ENCODE assay signal across 23 cellular contexts in the genomic region with DNA sequence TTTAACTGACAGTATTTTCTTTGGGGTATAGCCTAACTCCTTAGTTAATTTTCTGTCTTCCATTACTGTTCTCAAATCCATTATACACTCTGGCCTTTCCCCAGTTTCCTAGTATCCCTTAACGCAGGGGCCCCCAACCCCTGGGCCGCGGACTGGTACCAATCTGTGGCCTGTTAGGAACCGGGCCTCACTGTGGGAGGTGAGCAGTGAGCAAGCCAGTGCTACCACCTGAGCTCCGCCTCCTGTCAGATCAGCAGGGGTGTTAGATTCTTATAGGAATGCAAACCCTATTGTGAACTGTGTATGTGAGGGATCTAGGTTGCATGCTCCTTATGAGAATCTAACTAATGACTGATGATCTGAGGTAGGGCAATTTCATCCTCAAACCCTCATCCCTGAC.
"Had no signal": no experiment of that assay in that cellular context is flagged by ENCODE, and none has a peak within 500 bp of the region (broad histone marks: within the 10 kb centered on the region; RNA-seq: fewer than 3 reads in every experiment).

No MANE protein-coding gene starts in this region.

- H3K27ac ChIP-seq: heart left ventricle, left ventricle myocardium inferior, ovary, skin epidermis, suprapubic skin, thoracic aorta, tibial artery, upper lobe of right lung had no signal

- H3K27me3 Mint-ChIP-seq: progenitor cell of endocrine pancreas; stimulated activated naive CD8-positive, alpha-beta T cell treated with anti-CD3 and anti-CD28 coated beads, Interleukin-15, Interleukin-2, amounts not matched to agents 100 ng/mL and 50 ng/mL, for 24 hours had no signal

- H3K9me3 Mint-ChIP-seq: natural killer cell; nephron progenitor cell; stimulated activated naive B cell treated with anti-CD40 and anti-IgM and Interleukin-4, amounts not matched to agents 10 μg/mL and 1 μg/mL and 100 μg/mL, for 72 hours; stimulated activated naive CD8-positive, alpha-beta T cell treated with anti-CD3 and anti-CD28 coated beads, Interleukin-15, Interleukin-2, amounts not matched to agents 100 ng/mL and 50 ng/mL, for 24 hours had no signal

- H3K4me3 ChIP-seq: heart left ventricle, left ventricle myocardium inferior, lung, ovary, skin epidermis, suprapubic skin, thoracic aorta, tibial artery, upper lobe of right lung had no signal

- H3K4me1 Mint-ChIP-seq: naive B cell; natural killer cell; nephron progenitor cell; stimulated activated naive B cell treated with anti-CD40 and anti-IgM and Interleukin-4, amounts not matched to agents 10 μg/mL and 1 μg/mL and 100 μg/mL, for 72 hours had no signal

- H3K9me3 ChIP-seq: ovary, suprapubic skin, thoracic aorta, upper lobe of right lung had no signal

- H3K27me3 ChIP-seq: heart left ventricle, ovary, suprapubic skin, tibial artery, upper lobe of right lung had no signal

- DNase-seq: heart left ventricle; islet precursor cell; left ventricle myocardium inferior; naive B cell; natural killer cell; nephron progenitor cell; ovary; right cardiac atrium; stimulated activated CD4-positive, alpha-beta T cell treated with anti-CD3 and anti-CD28 coated beads, Interleukin-12 subunit alpha, Interleukin-12 subunit beta, amount 100 ng/mL, for 4 hours; stimulated activated CD4-positive, alpha-beta T cell treated with anti-CD3 and anti-CD28 coated beads, Interleukin-15, amount 100 ng/mL, for 24 hours; stimulated activated CD4-positive, alpha-beta T cell treated with anti-CD3 and anti-CD28 coated beads, Interleukin-2, amount 100 ng/mL, for 24 hours; stimulated activated CD4-positive, alpha-beta T cell treated with anti-CD3 and anti-CD28 coated beads, Interleukin-4, amount 100 ng/mL, for 1 hour; stimulated activated naive B cell treated with anti-CD40 and anti-IgM and Interleukin-4, amounts not matched to agents 10 μg/mL and 1 μg/mL and 100 μg/mL, for 72 hours; tibial artery; trophoblast cell; upper lobe of right lung had no signal

- H3K4me3 Mint-ChIP-seq: naive B cell; natural killer cell; nephron progenitor cell; stimulated activated naive B cell treated with anti-CD40 and anti-IgM and Interleukin-4, amounts not matched to agents 10 μg/mL and 1 μg/mL and 100 μg/mL, for 72 hours; stimulated activated naive CD8-positive, alpha-beta T cell treated with anti-CD3 and anti-CD28 coated beads, Interleukin-15, Interleukin-2, amounts not matched to agents 100 ng/mL and 50 ng/mL, for 24 hours had no signal

- H3K27ac Mint-ChIP-seq: naive B cell; natural killer cell; nephron progenitor cell; progenitor cell of endocrine pancreas; stimulated activated naive B cell treated with anti-CD40 and anti-IgM and Interleukin-4, amounts not matched to agents 10 μg/mL and 1 μg/mL and 100 μg/mL, for 72 hours; stimulated activated naive CD8-positive, alpha-beta T cell treated with anti-CD3 and anti-CD28 coated beads, Interleukin-15, Interleukin-2, amounts not matched to agents 100 ng/mL and 50 ng/mL, for 24 hours had no signal

- H3K4me1 ChIP-seq: heart left ventricle, left ventricle myocardium inferior, suprapubic skin, tibial artery, upper lobe of right lung had no signal

- ATAC-seq: heart left ventricle; natural killer cell; right cardiac atrium; sciatic nerve; stimulated activated naive B cell treated with anti-CD40 and anti-IgM and Interleukin-4, amounts not matched to agents 10 μg/mL and 1 μg/mL and 100 μg/mL, for 72 hours; upper lobe of right lung had no signal

- H3K36me3 Mint-ChIP-seq: naive B cell; natural killer cell; stimulated activated naive B cell treated with anti-CD40 and anti-IgM and Interleukin-4, amounts not matched to agents 10 μg/mL and 1 μg/mL and 100 μg/mL, for 72 hours had no signal

- H3K36me3 ChIP-seq: heart left ventricle, left ventricle myocardium inferior, ovary, suprapubic skin, thoracic aorta, tibial artery, upper lobe of right lung had no signal
